ENCODE assay signal across 8 cellular contexts in the genomic region with DNA sequence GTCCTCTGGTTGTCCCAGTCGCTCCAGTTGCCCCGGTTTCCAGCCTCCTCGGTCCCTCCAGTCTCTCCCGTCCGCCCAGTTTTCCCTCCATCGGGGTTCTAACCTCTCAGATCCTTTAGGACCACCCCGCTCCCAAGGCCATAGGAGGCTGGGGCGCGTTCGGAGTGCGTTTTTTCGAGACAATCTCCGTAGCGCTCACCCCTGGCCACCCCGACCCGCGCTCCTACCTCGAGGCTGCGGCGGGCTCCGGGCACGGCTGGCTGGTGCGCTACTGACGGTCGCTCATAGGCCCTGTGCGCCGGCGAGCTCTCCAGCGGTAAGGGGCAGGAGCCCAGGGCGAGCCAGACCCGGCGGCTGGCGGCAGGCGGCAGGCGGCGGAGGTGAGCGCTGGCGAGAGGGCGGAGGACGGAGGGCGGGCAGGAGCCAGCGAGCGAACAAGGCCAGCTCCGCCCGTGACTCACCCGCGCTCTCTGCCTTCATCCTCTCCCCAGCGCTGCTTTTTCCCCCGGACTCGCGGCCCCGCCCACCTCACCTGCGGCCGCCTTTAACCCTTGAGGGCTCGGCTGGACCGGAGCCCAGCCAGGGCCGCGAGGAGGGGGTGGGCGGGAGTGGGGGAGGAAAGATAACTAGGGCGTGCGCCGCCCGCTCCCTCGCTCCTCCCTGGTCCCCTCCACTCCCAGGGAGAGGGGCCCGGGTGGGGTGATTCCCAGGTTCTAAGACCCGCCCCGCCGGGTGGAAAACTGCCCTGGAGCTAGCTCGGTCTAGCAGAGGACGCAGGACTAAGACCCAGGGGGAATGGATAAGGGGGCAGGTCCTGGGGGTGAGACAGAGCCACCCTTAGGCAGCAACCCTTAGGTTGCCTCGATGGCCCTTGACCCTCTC. TPM values are rescaled to one million over a fixed set of nuclear protein-coding genes. Genes with fewer than 3 reads are reported as not detected.
DNase-seq lines count a peak whose midpoint lies in the region; ATAC-seq and TF ChIP-seq lines count a peak whose summit lies in the region.

Gene SP6, minus strand, starts transcription at position 472 of the 882 bp plus-strand sequence. CDS start 2,734 bp downstream, outside the sequence.

- in situ Hi-C loops in astrocyte of the spinal cord (cut with HindIII; ENCODE audit: low sequenced_read_pairs): no loop called here

- H3K36me3 Mint-ChIP-seq in immature natural killer cell: peaks cover 0 to 3% (median 0%) of the 10 kb centered on the region in 3 donors

- H3K27me3 Mint-ChIP-seq in immature natural killer cell (ENCODE audit: low read depth in 3 of 3): peaks cover 36 to 43% (median 38%) of the 10 kb centered on the region in 3 donors

- ATAC-seq in GM19023 (IDR thresholded peaks at IDR 0.05; ENCODE audit: unreplicated experiment) (no peak), GM21526 (IDR thresholded peaks at IDR 0.05; ENCODE audit: low FRiP score, unreplicated experiment) (no peak)

- DNase-seq in CD1c-positive myeloid dendritic cell (ENCODE audit: extremely low spot score): peak; percentile 32
- peak; percentile 83 for DNase-seq in M059J (ENCODE audit: low read depth)
- peak; percentile 51 for DNase-seq in T-helper 9 cell
- DNase-seq in astrocyte of the spinal cord (ENCODE audit: low read depth, low spot score): peak; percentile 24
- DNase-seq in immature natural killer cell: peak; percentile 20 to 38 (median 29)
- peak; percentile 30 to 57 for DNase-seq in stimulated activated CD4-positive, alpha-beta T cell treated with anti-CD3 and anti-CD28 coated beads, Interleukin-15, amount 100 ng/mL, for 48 hours (ENCODE audit: low read depth in 2 of 2)

- TF ChIP-seq CTCF in astrocyte of the spinal cord (IDR thresholded peaks at IDR 0.05; ENCODE audit: low read depth, low read length): no peak

- H3K27ac Mint-ChIP-seq in immature natural killer cell: no peak within 1 kb of the TSS

- peaks cover 11 to 15% of the 10 kb centered on the region in 2 donors for H3K4me1 Mint-ChIP-seq in immature natural killer cell

- no peaks in the 10 kb centered on the region for H3K9me3 Mint-ChIP-seq in immature natural killer cell

- H3K4me3 Mint-ChIP-seq in immature natural killer cell: peak within 1 kb of the TSS in 4 of 5 donors; percentile 29 to 61 (median 46)

- no peak within 1 kb of the TSS for H3K4me3 ChIP-seq in astrocyte of the spinal cord (ENCODE audit: low read depth, low read length)

RNA-seq across cellular contexts. Expression of gene SP6, which starts in this region (rescaled TPM):
- total RNA-seq in M059J (2014; rRNA removed; shearing (Covaris generic)): 0.79 and 1.5 TPM in 2 replicates
- not detected for polyA plus RNA-seq in immature natural killer cell

Comparison
In these comparisons a context has a peak if more than half of its experiments do, and no peak if none do; other contexts are left out.
1. Peak in DNase-seq in immature natural killer cell; RNA of the gene not detected or under 1 TPM.
2. DNase-seq: peak in every context shown above with its lines; median percentile 83 in M059J; 51 in T-helper 9 cell; 44 in stimulated activated CD4-positive, alpha-beta T cell treated with anti-CD3 and anti-CD28 coated beads, Interleukin-15, amount 100 ng/mL, for 48 hours; 32 in CD1c-positive myeloid dendritic cell; 29 in immature natural killer cell; 24 in astrocyte of the spinal cord.